1 cellular context compared by ENCODE assay signal in the genomic region with DNA sequence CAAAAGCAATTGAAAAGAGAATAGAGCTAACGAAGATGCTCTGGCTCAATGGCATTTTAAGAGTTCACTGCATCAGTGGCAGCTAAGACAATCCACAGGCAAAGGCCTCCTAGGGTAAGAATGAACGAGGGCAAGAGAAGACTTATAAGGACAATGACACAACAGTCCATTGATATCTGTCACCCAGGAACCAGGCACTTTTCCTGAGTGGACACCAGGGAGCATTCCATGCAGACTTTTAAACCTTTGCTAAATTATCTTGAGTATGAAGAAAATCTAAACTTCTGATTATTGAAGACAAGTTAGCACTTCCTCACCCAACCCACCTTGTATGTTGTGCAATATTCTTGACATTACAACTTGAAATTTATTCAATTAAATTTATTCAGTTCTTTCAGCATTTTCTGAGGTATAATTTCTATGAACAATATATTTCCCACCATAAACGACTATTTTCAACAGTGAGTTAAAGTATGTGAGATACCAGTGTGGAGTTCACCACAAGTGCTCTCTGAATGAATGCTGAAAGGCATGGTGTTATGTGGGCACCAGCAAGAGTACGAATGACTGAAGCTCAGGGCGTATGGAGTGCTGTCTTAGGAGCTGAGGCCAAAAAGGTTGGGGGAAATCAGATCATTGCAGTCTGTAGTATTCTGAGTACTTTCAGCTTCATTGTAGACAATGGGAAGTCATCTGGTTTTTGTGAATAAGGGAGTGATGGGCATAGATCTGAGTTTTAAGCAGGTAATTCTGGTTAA.
TF ChIP-seq lines count a peak whose summit lies in the region.

No MANE protein-coding gene starts in this region.

TF ChIP-seq in HCT116, 20 proteins besides CTCF, POLR2A, EP300 and RAD21 (continued from another document):
- TF ChIP-seq, protein P1, sequence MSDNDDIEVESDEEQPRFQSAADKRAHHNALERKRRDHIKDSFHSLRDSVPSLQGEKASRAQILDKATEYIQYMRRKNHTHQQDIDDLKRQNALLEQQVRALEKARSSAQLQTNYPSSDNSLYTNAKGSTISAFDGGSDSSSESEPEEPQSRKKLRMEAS (IDR thresholded peaks at IDR 0.05) = no peak
- no peak for TF ChIP-seq POLR2AphosphoS5 (IDR thresholded peaks at IDR 0.05; ENCODE audit: low read depth, low read length)
- TF ChIP-seq, protein P2, sequence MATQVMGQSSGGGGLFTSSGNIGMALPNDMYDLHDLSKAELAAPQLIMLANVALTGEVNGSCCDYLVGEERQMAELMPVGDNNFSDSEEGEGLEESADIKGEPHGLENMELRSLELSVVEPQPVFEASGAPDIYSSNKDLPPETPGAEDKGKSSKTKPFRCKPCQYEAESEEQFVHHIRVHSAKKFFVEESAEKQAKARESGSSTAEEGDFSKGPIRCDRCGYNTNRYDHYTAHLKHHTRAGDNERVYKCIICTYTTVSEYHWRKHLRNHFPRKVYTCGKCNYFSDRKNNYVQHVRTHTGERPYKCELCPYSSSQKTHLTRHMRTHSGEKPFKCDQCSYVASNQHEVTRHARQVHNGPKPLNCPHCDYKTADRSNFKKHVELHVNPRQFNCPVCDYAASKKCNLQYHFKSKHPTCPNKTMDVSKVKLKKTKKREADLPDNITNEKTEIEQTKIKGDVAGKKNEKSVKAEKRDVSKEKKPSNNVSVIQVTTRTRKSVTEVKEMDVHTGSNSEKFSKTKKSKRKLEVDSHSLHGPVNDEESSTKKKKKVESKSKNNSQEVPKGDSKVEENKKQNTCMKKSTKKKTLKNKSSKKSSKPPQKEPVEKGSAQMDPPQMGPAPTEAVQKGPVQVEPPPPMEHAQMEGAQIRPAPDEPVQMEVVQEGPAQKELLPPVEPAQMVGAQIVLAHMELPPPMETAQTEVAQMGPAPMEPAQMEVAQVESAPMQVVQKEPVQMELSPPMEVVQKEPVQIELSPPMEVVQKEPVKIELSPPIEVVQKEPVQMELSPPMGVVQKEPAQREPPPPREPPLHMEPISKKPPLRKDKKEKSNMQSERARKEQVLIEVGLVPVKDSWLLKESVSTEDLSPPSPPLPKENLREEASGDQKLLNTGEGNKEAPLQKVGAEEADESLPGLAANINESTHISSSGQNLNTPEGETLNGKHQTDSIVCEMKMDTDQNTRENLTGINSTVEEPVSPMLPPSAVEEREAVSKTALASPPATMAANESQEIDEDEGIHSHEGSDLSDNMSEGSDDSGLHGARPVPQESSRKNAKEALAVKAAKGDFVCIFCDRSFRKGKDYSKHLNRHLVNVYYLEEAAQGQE (IDR thresholded peaks at IDR 0.05; ENCODE audit: low read depth) = no peak
TF ChIP-seq in HCT116: peak in this region for 0.
